Comparison of ENCODE assay signal across 29 cellular contexts in genomic region chr5:135163964-135164363, GRCh38.
"Had no signal": no experiment of that assay in that cellular context is flagged by ENCODE, and none has a peak within 500 bp of the region (broad histone marks: within the 10 kb centered on the region; RNA-seq: fewer than 3 reads in every experiment).

No MANE protein-coding gene starts in this region.

- H3K27me3 ChIP-seq: testis, thyroid gland, tibial nerve, upper lobe of left lung, uterus, vagina had no signal

- FAIRE-seq: urothelium cell line had no signal

- H3K4me3 Mint-ChIP-seq: stimulated activated effector memory CD8-positive, alpha-beta T cell treated with anti-CD3 and anti-CD28 coated beads, Interleukin-12 subunit alpha, Interleukin-12 subunit beta, amount 100 ng/mL, for 72 hours; stimulated activated memory B cell treated with anti-CD40 and anti-IgM and Interleukin-4, amounts not matched to agents 10 μg/mL and 1 μg/mL and 100 μg/mL, for 72 hours; stimulated activated naive B cell treated with anti-CD40 and anti-IgM and Interleukin-4, amounts not matched to agents 10 μg/mL and 1 μg/mL and 100 μg/mL, for 72 hours; stimulated activated naive CD8-positive, alpha-beta T cell treated with anti-CD3 and anti-CD28 coated beads, Interleukin-15, amount 100 ng/mL, for 72 hours; stimulated activated naive CD8-positive, alpha-beta T cell treated with anti-CD3 and anti-CD28 coated beads, Interleukin-15, Interleukin-2, amounts not matched to agents 100 ng/mL and 50 ng/mL, for 24 hours; type B pancreatic cell had no signal

- H3K4me1 ChIP-seq: stomach, suprapubic skin, testis, thyroid gland, tibial artery, tibial nerve, transverse colon, upper lobe of left lung, upper lobe of right lung, uterus, vagina had no signal

- H3K4me1 Mint-ChIP-seq: stimulated activated effector memory CD8-positive, alpha-beta T cell treated with anti-CD3 and anti-CD28 coated beads, Interleukin-12 subunit alpha, Interleukin-12 subunit beta, amount 100 ng/mL, for 72 hours; stimulated activated memory B cell treated with anti-CD40 and anti-IgM and Interleukin-4, amounts not matched to agents 10 μg/mL and 1 μg/mL and 100 μg/mL, for 72 hours; stimulated activated naive B cell treated with anti-CD40 and anti-IgM and Interleukin-4, amounts not matched to agents 10 μg/mL and 1 μg/mL and 100 μg/mL, for 72 hours; stimulated activated naive CD8-positive, alpha-beta T cell treated with anti-CD3 and anti-CD28 coated beads, Interleukin-15, amount 100 ng/mL, for 72 hours had no signal

- H3K36me3 Mint-ChIP-seq: stimulated activated effector memory CD8-positive, alpha-beta T cell treated with anti-CD3 and anti-CD28 coated beads, Interleukin-12 subunit alpha, Interleukin-12 subunit beta, amount 100 ng/mL, for 72 hours; stimulated activated memory B cell treated with anti-CD40 and anti-IgM and Interleukin-4, amounts not matched to agents 10 μg/mL and 1 μg/mL and 100 μg/mL, for 72 hours; type B pancreatic cell had no signal

- H3K9me3 ChIP-seq: suprapubic skin, testis, thyroid gland, upper lobe of right lung, uterus, vagina had no signal

- H3K4me3 ChIP-seq: stomach, suprapubic skin, testis, thoracic aorta, thyroid gland, tibial artery, tibial nerve, transverse colon, upper lobe of left lung, upper lobe of right lung, uterus, vagina had no signal

- H3K27ac ChIP-seq: stomach, suprapubic skin, testis, thoracic aorta, thyroid gland, tibial artery, tibial nerve, transverse colon, upper lobe of left lung, upper lobe of right lung, uterus, vagina had no signal

- H3K36me3 ChIP-seq: stomach, suprapubic skin, thoracic aorta, thyroid gland, tibial artery, tibial nerve, transverse colon, upper lobe of left lung, upper lobe of right lung, uterus, vagina had no signal

- ATAC-seq: stimulated activated effector memory CD8-positive, alpha-beta T cell treated with anti-CD3 and anti-CD28 coated beads, Interleukin-12 subunit alpha, Interleukin-12 subunit beta, amount 100 ng/mL, for 72 hours; stimulated activated memory B cell treated with anti-CD40 and anti-IgM and Interleukin-4, amounts not matched to agents 10 μg/mL and 1 μg/mL and 100 μg/mL, for 72 hours; stimulated activated naive B cell treated with anti-CD40 and anti-IgM and Interleukin-4, amounts not matched to agents 10 μg/mL and 1 μg/mL and 100 μg/mL, for 72 hours; stimulated activated naive CD8-positive, alpha-beta T cell treated with anti-CD3 and anti-CD28 coated beads, Interleukin-15, amount 100 ng/mL, for 72 hours; stimulated activated naive CD8-positive, alpha-beta T cell treated with anti-CD3 and anti-CD28 coated beads, Interleukin-15, Interleukin-2, amounts not matched to agents 100 U/mL and 50 U/mL, for 24 hours had no signal

- H3K9me3 Mint-ChIP-seq: stimulated activated effector memory CD8-positive, alpha-beta T cell treated with anti-CD3 and anti-CD28 coated beads, Interleukin-12 subunit alpha, Interleukin-12 subunit beta, amount 100 ng/mL, for 72 hours had no signal

- H3K27ac Mint-ChIP-seq: stimulated activated effector memory CD8-positive, alpha-beta T cell treated with anti-CD3 and anti-CD28 coated beads, Interleukin-12 subunit alpha, Interleukin-12 subunit beta, amount 100 ng/mL, for 72 hours; stimulated activated memory B cell treated with anti-CD40 and anti-IgM and Interleukin-4, amounts not matched to agents 10 μg/mL and 1 μg/mL and 100 μg/mL, for 72 hours; stimulated activated naive B cell treated with anti-CD40 and anti-IgM and Interleukin-4, amounts not matched to agents 10 μg/mL and 1 μg/mL and 100 μg/mL, for 72 hours; stimulated activated naive CD8-positive, alpha-beta T cell treated with anti-CD3 and anti-CD28 coated beads, Interleukin-15, amount 100 ng/mL, for 72 hours; stimulated activated naive CD8-positive, alpha-beta T cell treated with anti-CD3 and anti-CD28 coated beads, Interleukin-15, Interleukin-2, amounts not matched to agents 100 ng/mL and 50 ng/mL, for 24 hours; type B pancreatic cell had no signal

- DNase-seq: stimulated activated CD4-positive, alpha-beta T cell treated with anti-CD3 and anti-CD28 coated beads, Interleukin-2, amount 100 ng/mL, for 48 hours; stimulated activated CD4-positive, alpha-beta T cell treated with anti-CD3 and anti-CD28 coated beads, Interleukin-4, amount 100 ng/mL, for 1 hour; stimulated activated CD4-positive, alpha-beta T cell treated with anti-CD3 and anti-CD28 coated beads, Interleukin-4, amount 100 ng/mL, for 24 hours; stimulated activated CD4-positive, alpha-beta T cell treated with anti-CD3 and anti-CD28 coated beads, Interleukin-4, amount 100 ng/mL, for 4 hours; stimulated activated CD8-positive, alpha-beta memory T cell treated with anti-CD3 and anti-CD28 coated beads, Interleukin-4, amount 100 ng/mL, for 48 hours; stimulated activated naive B cell treated with anti-CD40 and anti-IgM and Interleukin-4, amounts not matched to agents 10 μg/mL and 1 μg/mL and 100 μg/mL, for 72 hours; stimulated activated naive CD4-positive, alpha-beta T cell; stimulated activated naive CD4-positive, alpha-beta T cell treated with Interleukin-2 at 50 U/mL for 16 hours; stimulated activated naive CD8-positive, alpha-beta T cell treated with anti-CD3 and anti-CD28 coated beads, Interleukin-15, amount 100 ng/mL, for 72 hours; stimulated activated naive CD8-positive, alpha-beta T cell treated with anti-CD3 and anti-CD28 coated beads, Interleukin-15, Interleukin-2, amounts not matched to agents 100 U/mL and 50 U/mL, for 24 hours; stomach; substantia nigra; testis; thyroid gland; tibial artery; transverse colon; trophoblast cell; upper lobe of left lung; upper lobe of right lung; uterus had no signal
